Comparison of ENCODE assay signal across 24 cellular contexts in genomic region chr4:2451821-2452785, GRCh38. TPM values are rescaled to one million over a fixed set of nuclear protein-coding genes. Genes with fewer than 3 reads are reported as not detected.
"Had no signal": no experiment of that assay in that cellular context is flagged by ENCODE, and none has a peak within 500 bp of the region (broad histone marks: within the 10 kb centered on the region; RNA-seq: fewer than 3 reads in every experiment).

No MANE protein-coding gene starts in this region.

- H3K9me3 ChIP-seq: ascending aorta, esophagus muscularis mucosa, ovary, spleen, thyroid gland had no signal

- ATAC-seq: activated T-cell treated with anti-CD3 and anti-CD28 coated beads, Interleukin-2, amount 50 U/mL, for 72 hours; sciatic nerve; stimulated activated naive B cell treated with anti-CD40 and anti-IgM and Interleukin-4, amounts not matched to agents 10 μg/mL and 1 μg/mL and 100 μg/mL, for 72 hours had no signal

- H3K27me3 ChIP-seq: ascending aorta, ovary, spleen, thyroid gland had no signal

- H3K27ac ChIP-seq: ascending aorta, esophagus muscularis mucosa, ovary, spleen, thyroid gland, WERI-Rb-1 had no signal

- DNase-seq: activated CD4-positive, alpha-beta T cell treated with anti-CD3 and anti-CD28 coated beads for 1 hour; activated CD4-positive, alpha-beta T cell treated with anti-CD3 and anti-CD28 coated beads, Interleukin-2, amount 50 U/mL, for 4 hours; activated effector memory CD4-positive, alpha-beta T cell treated with anti-CD3 and anti-CD28 coated beads, Interleukin-2, amount 50 U/mL, for 16 hours; activated naive CD4-positive, alpha-beta T cell treated with anti-CD3 and anti-CD28 coated beads, Interleukin-2, amount 50 U/mL, for 16 hours; activated T-cell treated with anti-CD3 and anti-CD28 coated beads, Interleukin-2, amount 50 U/mL, for 72 hours; effector CD8-positive, alpha-beta T cell; ovary; spleen; stimulated activated CD4-positive, alpha-beta T cell treated with anti-CD3 and anti-CD28 coated beads, Interleukin-4, amount 100 ng/mL, for 4 hours; stimulated activated naive B cell treated with anti-CD40 and anti-IgM and Interleukin-4, amounts not matched to agents 10 μg/mL and 1 μg/mL and 100 μg/mL, for 72 hours; thyroid gland; WERI-Rb-1 had no signal

- H3K4me1 ChIP-seq: ascending aorta, esophagus muscularis mucosa, spleen, thyroid gland had no signal

- H3K36me3 ChIP-seq: ascending aorta, esophagus muscularis mucosa, ovary, spleen, thyroid gland, WERI-Rb-1 had no signal

- FAIRE-seq: endothelial cell of umbilical vein, islet of Langerhans, urothelium cell line had no signal

- H3K4me3 ChIP-seq: ascending aorta, esophagus muscularis mucosa, lung, ovary, spleen, thyroid gland had no signal

RNA-seq across cellular contexts. Expression of gene CFAP99, which starts 33.3 kb away (rescaled TPM):
- total RNA-seq: activated CD8-positive, alpha-beta memory T cell treated with anti-CD3 and anti-CD28 coated beads for 36 hours; activated T-cell treated with anti-CD3 and anti-CD28 coated beads, Interleukin-2, amount 50 U/mL, for 72 hours; ascending aorta; endothelial cell of umbilical vein; neural crest cell; pulmonary artery endothelial cell; sciatic nerve; subcutaneous adipose tissue; T-helper 2 cell treated with Interferon-gamma antibody and Interleukin-4, amounts not matched to agents 100 ng/mL and 5 ng/mL, for 36 hours had no signal
